ENCODE assay signal across 21 cellular contexts in the genomic region with DNA sequence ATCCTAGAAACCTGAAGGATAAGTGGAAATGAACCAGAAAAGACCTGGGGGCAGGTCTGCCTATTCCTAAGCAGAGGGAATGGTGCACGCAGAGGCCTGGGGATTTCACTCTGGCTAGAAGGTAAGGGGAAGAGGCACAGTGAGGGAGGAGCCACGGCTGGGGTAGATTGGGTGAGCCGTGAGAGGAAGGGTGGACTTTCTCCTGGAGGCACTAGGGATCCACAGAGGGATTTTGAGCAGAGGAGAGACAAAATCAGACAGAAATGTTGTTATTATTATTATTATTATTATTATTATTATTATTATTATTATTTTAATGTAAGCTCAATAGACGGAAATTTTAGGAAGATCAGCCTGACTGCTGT. TPM values are rescaled to one million over a fixed set of nuclear protein-coding genes. Genes with fewer than 3 reads are reported as not detected.
"Had no signal": no experiment of that assay in that cellular context is flagged by ENCODE, and none has a peak within 500 bp of the region (broad histone marks: within the 10 kb centered on the region; RNA-seq: fewer than 3 reads in every experiment).

No MANE protein-coding gene starts in this region.

- DNase-seq: cortex of kidney; effector CD8-positive, alpha-beta T cell; hippocampal formation; left colon; naive thymus-derived CD4-positive, alpha-beta T cell had no signal

- H3K4me3 ChIP-seq: dorsolateral prefrontal cortex, heart left ventricle, lung, sigmoid colon, skin epidermis had no signal

- H3K36me3 ChIP-seq: heart left ventricle, sigmoid colon had no signal

- FAIRE-seq: frontal cortex had no signal

- H3K27ac Mint-ChIP-seq: naive thymus-derived CD4-positive, alpha-beta T cell; nephron progenitor cell had no signal

- H3K27ac ChIP-seq: dorsolateral prefrontal cortex, sigmoid colon, skin epidermis had no signal

- H3K9me3 ChIP-seq: heart left ventricle, sigmoid colon had no signal

- ATAC-seq: esophagus mucosa; left colon; naive thymus-derived CD4-positive, alpha-beta T cell had no signal

- H3K9me3 Mint-ChIP-seq: nephron progenitor cell had no signal

- H3K4me3 Mint-ChIP-seq: naive thymus-derived CD4-positive, alpha-beta T cell; nephron progenitor cell had no signal

- H3K36me3 Mint-ChIP-seq: naive thymus-derived CD4-positive, alpha-beta T cell had no signal

RNA-seq across cellular contexts. Expression of a gene that starts 3.0 kb away (rescaled TPM):
- total RNA-seq: fibroblast of lung; frontal cortex; glomerular endothelial cell; heart left ventricle; kidney epithelial cell; left colon; left ventricle myocardium superior; lung; naive thymus-derived CD4-positive, alpha-beta T cell; omental fat pad; pulmonary artery endothelial cell; sigmoid colon; urinary bladder had no signal
- polyA plus RNA-seq: fibroblast of lung; heart left ventricle; lung; naive thymus-derived CD4-positive, alpha-beta T cell; sigmoid colon; urinary bladder had no signal

RNA-seq across cellular contexts. Expression of a gene that starts 59.9 kb away (rescaled TPM):
- total RNA-seq: esophagus mucosa, fibroblast of lung, frontal cortex, glomerular endothelial cell, heart left ventricle, kidney epithelial cell, left colon, left ventricle myocardium superior, mononuclear cell, omental fat pad, pulmonary artery endothelial cell, sigmoid colon, urinary bladder had no signal
- polyA plus RNA-seq: fibroblast of lung; naive thymus-derived CD4-positive, alpha-beta T cell; urinary bladder had no signal
